ENCODE assay signal across 13 cellular contexts in the genomic region with DNA sequence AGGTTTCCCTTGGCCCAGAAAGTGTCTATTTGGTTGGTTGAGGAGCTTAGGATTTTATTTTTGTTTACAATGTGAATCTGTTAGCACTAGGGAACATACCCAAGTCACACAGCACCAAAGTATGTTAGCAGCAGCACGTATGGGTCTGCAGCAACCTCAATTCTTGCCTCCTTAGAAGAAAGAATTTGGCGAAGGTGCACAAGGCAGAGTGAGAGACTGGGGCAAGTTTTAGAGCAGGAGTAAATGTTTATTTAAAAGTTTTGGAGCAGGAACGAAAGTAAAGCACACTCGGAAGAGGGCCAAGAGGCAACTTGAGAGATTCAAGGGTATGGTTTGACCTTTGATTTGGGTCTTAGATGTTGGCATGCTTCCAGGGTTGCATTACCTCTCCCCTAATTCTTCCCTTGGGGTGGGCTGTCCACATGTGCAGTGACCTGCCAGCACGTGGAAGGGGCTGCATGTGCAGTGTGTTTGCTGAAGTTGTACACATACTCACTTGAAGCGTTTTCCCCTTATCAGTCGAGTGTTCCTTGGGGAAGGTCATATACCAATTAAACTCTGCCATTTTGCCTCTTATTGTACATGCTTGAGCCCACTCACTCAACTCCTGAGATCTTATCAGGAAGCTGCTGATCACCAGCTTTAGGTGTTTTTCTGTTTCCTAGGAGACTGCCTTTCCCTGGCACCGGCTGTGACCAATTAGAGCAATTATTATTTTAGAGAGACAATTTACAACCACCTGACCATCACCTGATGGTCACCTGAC.
"Had no signal": no experiment of that assay in that cellular context is flagged by ENCODE, and none has a peak within 500 bp of the region (broad histone marks: within the 10 kb centered on the region; RNA-seq: fewer than 3 reads in every experiment).

No MANE protein-coding gene starts in this region.

- H3K4me3 ChIP-seq: gastroesophageal sphincter, skin epidermis, tibial artery had no signal

- H3K27me3 ChIP-seq: brain microvascular endothelial cell, gastroesophageal sphincter, tibial artery had no signal

- H3K9me3 ChIP-seq: gastroesophageal sphincter had no signal

- H3K36me3 ChIP-seq: brain microvascular endothelial cell, gastroesophageal sphincter, tibial artery had no signal

- H3K27ac ChIP-seq: brain microvascular endothelial cell, epithelial cell of prostate, gastroesophageal sphincter, skin epidermis, tibial artery had no signal

- DNase-seq: activated CD8-positive, alpha-beta memory T cell treated with anti-CD3 and anti-CD28 coated beads, Interleukin-2, amount 10 ng/mL, durations not matched to agents 7 days and 5 days; activated effector memory CD4-positive, alpha-beta T cell treated with anti-CD3 and anti-CD28 coated beads, Interleukin-2, amount 50 U/mL, for 16 hours; activated T-cell treated with anti-CD3 and anti-CD28 coated beads, Interleukin-2, amount 50 U/mL, for 24 hours; brain microvascular endothelial cell; cerebellar nuclear complex; effector memory CD8-positive, alpha-beta T cell; kidney glomerular epithelial cell; naive B cell; retina; tibial artery had no signal
